In the genomic region with DNA sequence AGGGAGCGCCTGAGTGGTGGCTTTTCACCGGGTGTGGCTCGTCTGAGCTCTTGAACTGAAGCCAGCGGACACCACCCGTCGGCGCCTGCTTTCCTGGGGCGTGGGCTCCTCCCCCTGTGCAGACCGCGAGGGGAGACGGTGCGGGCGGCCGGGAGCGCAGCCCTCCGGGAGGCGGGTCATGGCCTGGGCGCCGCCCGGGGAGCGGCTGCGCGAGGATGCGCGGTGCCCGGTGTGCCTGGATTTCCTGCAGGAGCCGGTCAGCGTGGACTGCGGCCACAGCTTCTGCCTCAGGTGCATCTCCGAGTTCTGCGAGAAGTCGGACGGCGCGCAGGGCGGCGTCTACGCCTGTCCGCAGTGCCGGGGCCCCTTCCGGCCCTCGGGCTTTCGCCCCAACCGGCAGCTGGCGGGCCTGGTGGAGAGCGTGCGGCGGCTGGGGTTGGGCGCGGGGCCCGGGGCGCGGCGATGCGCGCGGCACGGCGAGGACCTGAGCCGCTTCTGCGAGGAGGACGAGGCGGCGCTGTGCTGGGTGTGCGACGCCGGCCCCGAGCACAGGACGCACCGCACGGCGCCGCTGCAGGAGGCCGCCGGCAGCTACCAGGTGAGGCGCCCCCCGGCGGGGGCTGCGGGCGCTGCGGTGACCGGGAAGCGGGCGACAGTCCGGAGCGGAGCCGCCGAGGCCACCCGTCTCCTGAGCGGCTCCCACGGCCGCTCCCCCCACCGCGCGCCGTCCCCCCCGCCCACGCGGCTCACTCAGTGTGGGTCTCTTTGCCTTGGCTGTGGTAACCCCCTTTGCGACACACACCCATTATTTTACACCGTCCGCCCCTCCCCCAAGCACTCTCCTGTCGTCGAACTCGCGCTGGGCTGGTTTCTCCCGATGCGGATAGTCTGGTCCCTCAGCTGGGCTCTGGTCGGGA, we compare ENCODE assay signal across 1 cellular context.
TF ChIP-seq lines count a peak whose summit lies in the region.

A gene with protein sequence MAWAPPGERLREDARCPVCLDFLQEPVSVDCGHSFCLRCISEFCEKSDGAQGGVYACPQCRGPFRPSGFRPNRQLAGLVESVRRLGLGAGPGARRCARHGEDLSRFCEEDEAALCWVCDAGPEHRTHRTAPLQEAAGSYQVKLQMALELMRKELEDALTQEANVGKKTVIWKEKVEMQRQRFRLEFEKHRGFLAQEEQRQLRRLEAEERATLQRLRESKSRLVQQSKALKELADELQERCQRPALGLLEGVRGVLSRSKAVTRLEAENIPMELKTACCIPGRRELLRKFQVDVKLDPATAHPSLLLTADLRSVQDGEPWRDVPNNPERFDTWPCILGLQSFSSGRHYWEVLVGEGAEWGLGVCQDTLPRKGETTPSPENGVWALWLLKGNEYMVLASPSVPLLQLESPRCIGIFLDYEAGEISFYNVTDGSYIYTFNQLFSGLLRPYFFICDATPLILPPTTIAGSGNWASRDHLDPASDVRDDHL (plus strand): TSS at position 119 of the 917 bp plus-strand sequence. CDS start 60 bp downstream, at position 179.

TF ChIP-seq in SK-N-SH treated with all-trans-retinoic acid at 6 μM for 48 hours, 23 proteins besides CTCF, POLR2A, EP300 and RAD21 (continued from another document):
- TF ChIP-seq, protein P1, sequence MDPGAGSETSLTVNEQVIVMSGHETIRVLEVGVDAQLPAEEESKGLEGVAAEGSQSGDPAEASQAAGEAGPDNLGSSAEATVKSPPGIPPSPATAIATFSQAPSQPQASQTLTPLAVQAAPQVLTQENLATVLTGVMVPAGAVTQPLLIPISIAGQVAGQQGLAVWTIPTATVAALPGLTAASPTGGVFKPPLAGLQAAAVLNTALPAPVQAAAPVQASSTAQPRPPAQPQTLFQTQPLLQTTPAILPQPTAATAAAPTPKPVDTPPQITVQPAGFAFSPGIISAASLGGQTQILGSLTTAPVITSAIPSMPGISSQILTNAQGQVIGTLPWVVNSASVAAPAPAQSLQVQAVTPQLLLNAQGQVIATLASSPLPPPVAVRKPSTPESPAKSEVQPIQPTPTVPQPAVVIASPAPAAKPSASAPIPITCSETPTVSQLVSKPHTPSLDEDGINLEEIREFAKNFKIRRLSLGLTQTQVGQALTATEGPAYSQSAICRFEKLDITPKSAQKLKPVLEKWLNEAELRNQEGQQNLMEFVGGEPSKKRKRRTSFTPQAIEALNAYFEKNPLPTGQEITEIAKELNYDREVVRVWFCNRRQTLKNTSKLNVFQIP (CRISPR knock-in tag; IDR thresholded peaks at IDR 0.05; ENCODE audit: borderline replicate concordance, low read depth), result no peak
- TF ChIP-seq, protein P2, sequence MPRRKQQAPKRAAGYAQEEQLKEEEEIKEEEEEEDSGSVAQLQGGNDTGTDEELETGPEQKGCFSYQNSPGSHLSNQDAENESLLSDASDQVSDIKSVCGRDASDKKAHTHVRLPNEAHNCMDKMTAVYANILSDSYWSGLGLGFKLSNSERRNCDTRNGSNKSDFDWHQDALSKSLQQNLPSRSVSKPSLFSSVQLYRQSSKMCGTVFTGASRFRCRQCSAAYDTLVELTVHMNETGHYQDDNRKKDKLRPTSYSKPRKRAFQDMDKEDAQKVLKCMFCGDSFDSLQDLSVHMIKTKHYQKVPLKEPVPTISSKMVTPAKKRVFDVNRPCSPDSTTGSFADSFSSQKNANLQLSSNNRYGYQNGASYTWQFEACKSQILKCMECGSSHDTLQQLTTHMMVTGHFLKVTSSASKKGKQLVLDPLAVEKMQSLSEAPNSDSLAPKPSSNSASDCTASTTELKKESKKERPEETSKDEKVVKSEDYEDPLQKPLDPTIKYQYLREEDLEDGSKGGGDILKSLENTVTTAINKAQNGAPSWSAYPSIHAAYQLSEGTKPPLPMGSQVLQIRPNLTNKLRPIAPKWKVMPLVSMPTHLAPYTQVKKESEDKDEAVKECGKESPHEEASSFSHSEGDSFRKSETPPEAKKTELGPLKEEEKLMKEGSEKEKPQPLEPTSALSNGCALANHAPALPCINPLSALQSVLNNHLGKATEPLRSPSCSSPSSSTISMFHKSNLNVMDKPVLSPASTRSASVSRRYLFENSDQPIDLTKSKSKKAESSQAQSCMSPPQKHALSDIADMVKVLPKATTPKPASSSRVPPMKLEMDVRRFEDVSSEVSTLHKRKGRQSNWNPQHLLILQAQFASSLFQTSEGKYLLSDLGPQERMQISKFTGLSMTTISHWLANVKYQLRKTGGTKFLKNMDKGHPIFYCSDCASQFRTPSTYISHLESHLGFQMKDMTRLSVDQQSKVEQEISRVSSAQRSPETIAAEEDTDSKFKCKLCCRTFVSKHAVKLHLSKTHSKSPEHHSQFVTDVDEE (CRISPR knock-in tag; IDR thresholded peaks at IDR 0.05), result no peak
- TF ChIP-seq ARNTL (CRISPR knock-in tag; IDR thresholded peaks at IDR 0.05; ENCODE audit: borderline replicate concordance, low read depth) (no peak), PPARA (CRISPR knock-in tag; IDR thresholded peaks at IDR 0.05; ENCODE audit: borderline replicate concordance) (no peak), SNAI2 (CRISPR knock-in tag; IDR thresholded peaks at IDR 0.05) (no peak), ZFP3 (CRISPR knock-in tag; IDR thresholded peaks at IDR 0.05) (no peak), ZC3H10 (CRISPR knock-in tag; IDR thresholded peaks at IDR 0.05) (no peak)
- TF ChIP-seq, protein P3, sequence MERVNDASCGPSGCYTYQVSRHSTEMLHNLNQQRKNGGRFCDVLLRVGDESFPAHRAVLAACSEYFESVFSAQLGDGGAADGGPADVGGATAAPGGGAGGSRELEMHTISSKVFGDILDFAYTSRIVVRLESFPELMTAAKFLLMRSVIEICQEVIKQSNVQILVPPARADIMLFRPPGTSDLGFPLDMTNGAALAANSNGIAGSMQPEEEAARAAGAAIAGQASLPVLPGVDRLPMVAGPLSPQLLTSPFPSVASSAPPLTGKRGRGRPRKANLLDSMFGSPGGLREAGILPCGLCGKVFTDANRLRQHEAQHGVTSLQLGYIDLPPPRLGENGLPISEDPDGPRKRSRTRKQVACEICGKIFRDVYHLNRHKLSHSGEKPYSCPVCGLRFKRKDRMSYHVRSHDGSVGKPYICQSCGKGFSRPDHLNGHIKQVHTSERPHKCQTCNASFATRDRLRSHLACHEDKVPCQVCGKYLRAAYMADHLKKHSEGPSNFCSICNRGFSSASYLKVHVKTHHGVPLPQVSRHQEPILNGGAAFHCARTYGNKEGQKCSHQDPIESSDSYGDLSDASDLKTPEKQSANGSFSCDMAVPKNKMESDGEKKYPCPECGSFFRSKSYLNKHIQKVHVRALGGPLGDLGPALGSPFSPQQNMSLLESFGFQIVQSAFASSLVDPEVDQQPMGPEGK (CRISPR knock-in tag; IDR thresholded peaks at IDR 0.05; ENCODE audit: borderline replicate concordance), result no peak
TF ChIP-seq in SK-N-SH treated with all-trans-retinoic acid at 6 μM for 48 hours: peak in this region for 0.
